In the genomic region with DNA sequence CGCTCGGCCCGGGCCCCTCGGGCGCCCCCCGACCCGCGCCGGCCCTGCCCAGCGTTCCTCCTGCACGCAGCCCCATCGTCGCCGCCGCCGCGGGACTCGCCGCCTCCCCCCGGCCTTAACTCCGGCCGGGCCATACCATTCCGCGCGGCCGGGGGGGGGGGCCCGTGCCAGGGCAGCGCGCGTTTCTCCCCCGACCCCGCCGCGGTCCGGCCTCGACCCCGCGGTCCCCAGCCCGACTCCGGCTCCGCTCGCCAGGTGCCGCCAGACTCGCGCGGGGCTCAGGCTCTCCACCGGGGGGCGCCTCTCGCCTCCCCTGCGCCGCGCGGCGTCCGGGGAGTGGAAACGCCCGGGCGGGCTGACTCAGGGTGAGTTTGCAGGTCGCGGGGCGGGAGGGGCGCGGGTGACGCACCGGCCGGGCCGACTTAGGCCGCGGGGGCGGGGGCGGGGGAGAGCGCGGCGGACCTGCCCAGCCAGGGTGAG, we compare ENCODE assay signal across 1 cellular context.
A peak's percentile ranks its signal among the peaks of the same experiment; 100 is the strongest.
TF ChIP-seq lines count a peak whose summit lies in the region.

Gene SRXN1 (minus strand): TSS at position 91 of the 480 bp plus-strand sequence. CDS start 15 bp downstream, at position 76.

TF ChIP-seq in K562, 482 proteins besides CTCF, POLR2A, EP300 and RAD21 (continued from another document and continues in another):
- TF ChIP-seq, protein P1, sequence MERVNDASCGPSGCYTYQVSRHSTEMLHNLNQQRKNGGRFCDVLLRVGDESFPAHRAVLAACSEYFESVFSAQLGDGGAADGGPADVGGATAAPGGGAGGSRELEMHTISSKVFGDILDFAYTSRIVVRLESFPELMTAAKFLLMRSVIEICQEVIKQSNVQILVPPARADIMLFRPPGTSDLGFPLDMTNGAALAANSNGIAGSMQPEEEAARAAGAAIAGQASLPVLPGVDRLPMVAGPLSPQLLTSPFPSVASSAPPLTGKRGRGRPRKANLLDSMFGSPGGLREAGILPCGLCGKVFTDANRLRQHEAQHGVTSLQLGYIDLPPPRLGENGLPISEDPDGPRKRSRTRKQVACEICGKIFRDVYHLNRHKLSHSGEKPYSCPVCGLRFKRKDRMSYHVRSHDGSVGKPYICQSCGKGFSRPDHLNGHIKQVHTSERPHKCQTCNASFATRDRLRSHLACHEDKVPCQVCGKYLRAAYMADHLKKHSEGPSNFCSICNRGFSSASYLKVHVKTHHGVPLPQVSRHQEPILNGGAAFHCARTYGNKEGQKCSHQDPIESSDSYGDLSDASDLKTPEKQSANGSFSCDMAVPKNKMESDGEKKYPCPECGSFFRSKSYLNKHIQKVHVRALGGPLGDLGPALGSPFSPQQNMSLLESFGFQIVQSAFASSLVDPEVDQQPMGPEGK (CRISPR knock-in tag; IDR thresholded peaks at IDR 0.05; ENCODE audit: borderline replicate concordance) = no peak
- TF ChIP-seq CREM (IDR thresholded peaks at IDR 0.05; ENCODE audit: low read depth) (peak; percentile 51; the same call in 1 of the 2 replicates), TCF7L2 (IDR thresholded peaks at IDR 0.05; ENCODE audit: low read depth, low read length) (peak; percentile 67), MAZ (CRISPR knock-in tag; conservative IDR thresholded peaks at IDR 0.05 in 1 of 2, IDR thresholded peaks at IDR 0.05 in 1 of 2) (peak; percentile 85 to 86), MAFK (IDR thresholded peaks at IDR 0.05; ENCODE audit: low read length) (peak; percentile 51; the same call in 1 of the 2 replicates), IRF2 (CRISPR knock-in tag; IDR thresholded peaks at IDR 0.05) (no peak), POLR2AphosphoS5 (IDR thresholded peaks at IDR 0.05; ENCODE audit: control insufficient read depth, insufficient read depth, low read depth, low read length) (0 out of 2 replicates have a peak, but pooled peaks have one; percentile 11), YY1 (IDR thresholded peaks at IDR 0.05; ENCODE audit: borderline replicate concordance in 1 of 3, control insufficient read depth in 1 of 3, extremely low read depth in 1 of 3, insufficient read depth in 3 of 3, insufficient read length in 1 of 3, insufficient replicate concordance in 2 of 3, low read depth in 1 of 3, low read length in 2 of 3) (peak in 1 of 3 experiments; percentile 69), FOSL1 (tag; conservative IDR thresholded peaks at IDR 0.05) (peak; percentile 94), CXXC5 (CRISPR knock-in tag; IDR thresholded peaks at IDR 0.05) (peak; percentile 82), TOE1 (IDR thresholded peaks at IDR 0.05; ENCODE audit: borderline replicate concordance) (no peak), TOE1 (CRISPR knock-in tag; IDR thresholded peaks at IDR 0.05; ENCODE audit: borderline replicate concordance, low read depth) (no peak), CCNT2 (IDR thresholded peaks at IDR 0.05; ENCODE audit: borderline replicate concordance, extremely low read depth, insufficient read length, low read depth, low read length) (peak; percentile 70), TEAD1 (CRISPR knock-in tag; IDR thresholded peaks at IDR 0.05) (peak in 1 of 2 experiments; percentile 80; a peak in 2 of 4 replicates), TBP (optimal IDR thresholded peaks at IDR 0.05; ENCODE audit: low read depth, low read length) (peak; percentile 56), JUND (IDR thresholded peaks at IDR 0.05; ENCODE audit: borderline replicate concordance, low read depth, low read length) (peak; percentile 81), JUND (tag; IDR thresholded peaks at IDR 0.05; ENCODE audit: borderline replicate concordance, low read depth, low read length) (no peak; the same call in 2 of the 3 replicates), FIP1L1 (IDR thresholded peaks at IDR 0.05; ENCODE audit: low read depth, low read length, poor library complexity, severe bottlenecking) (peak; percentile 61), ZKSCAN1 (IDR thresholded peaks at IDR 0.05; ENCODE audit: low read depth, low read length) (0 out of 2 replicates have a peak, but pooled peaks have one; percentile 42), NONO (IDR thresholded peaks at IDR 0.05; ENCODE audit: low read depth in 2 of 2, low read length in 1 of 2) (peak; percentile 44 to 97; a peak in 2 of 4 replicates), NR2C2 (CRISPR knock-in tag; IDR thresholded peaks at IDR 0.05) (no peak), NR2C2 (tag; IDR thresholded peaks at IDR 0.05) (0 out of 2 replicates have a peak, but pooled peaks have one; percentile 39), HNRNPL (IDR thresholded peaks at IDR 0.05; ENCODE audit: low read depth, low read length) (peak; percentile 75; the same call in 1 of the 2 replicates), FOXP1 (CRISPR knock-in tag; IDR thresholded peaks at IDR 0.05) (peak; percentile 77; the same call in 1 of the 2 replicates), PCBP1 (IDR thresholded peaks at IDR 0.05; ENCODE audit: low read depth, low read length, poor library complexity, severe bottlenecking) (peak; percentile 76), CTCFL (IDR thresholded peaks at IDR 0.05; ENCODE audit: borderline replicate concordance, insufficient read depth, low read depth, low read length, poor library complexity, severe bottlenecking) (peak; percentile 99), UBTF (IDR thresholded peaks at IDR 0.05; ENCODE audit: borderline replicate concordance in 1 of 2, low read depth in 2 of 2, low read length in 2 of 2) (peak in 1 of 2 experiments; percentile 68; a peak in 2 of 4 replicates), ZBTB7A (IDR thresholded peaks at IDR 0.05; ENCODE audit: borderline replicate concordance, control insufficient read depth, low read depth, low read length) (peak; percentile 63; the same call in 1 of the 2 replicates), ZNF511 (CRISPR knock-in tag; IDR thresholded peaks at IDR 0.05) (no peak), KAT7 (CRISPR knock-in tag; IDR thresholded peaks at IDR 0.05; ENCODE audit: borderline replicate concordance) (peak; percentile 63; the same call in 1 of the 2 replicates), SIN3B (IDR thresholded peaks at IDR 0.05; ENCODE audit: low read depth) (peak; percentile 49)
- TF ChIP-seq, protein P2, sequence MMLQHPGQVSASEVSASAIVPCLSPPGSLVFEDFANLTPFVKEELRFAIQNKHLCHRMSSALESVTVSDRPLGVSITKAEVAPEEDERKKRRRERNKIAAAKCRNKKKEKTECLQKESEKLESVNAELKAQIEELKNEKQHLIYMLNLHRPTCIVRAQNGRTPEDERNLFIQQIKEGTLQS (IDR thresholded peaks at IDR 0.05) = 0 out of 2 replicates have a peak, but pooled peaks have one; percentile 17
- TF ChIP-seq, protein P2 (CRISPR knock-in tag; conservative IDR thresholded peaks at IDR 0.05) = no peak
- TF ChIP-seq, protein P3, sequence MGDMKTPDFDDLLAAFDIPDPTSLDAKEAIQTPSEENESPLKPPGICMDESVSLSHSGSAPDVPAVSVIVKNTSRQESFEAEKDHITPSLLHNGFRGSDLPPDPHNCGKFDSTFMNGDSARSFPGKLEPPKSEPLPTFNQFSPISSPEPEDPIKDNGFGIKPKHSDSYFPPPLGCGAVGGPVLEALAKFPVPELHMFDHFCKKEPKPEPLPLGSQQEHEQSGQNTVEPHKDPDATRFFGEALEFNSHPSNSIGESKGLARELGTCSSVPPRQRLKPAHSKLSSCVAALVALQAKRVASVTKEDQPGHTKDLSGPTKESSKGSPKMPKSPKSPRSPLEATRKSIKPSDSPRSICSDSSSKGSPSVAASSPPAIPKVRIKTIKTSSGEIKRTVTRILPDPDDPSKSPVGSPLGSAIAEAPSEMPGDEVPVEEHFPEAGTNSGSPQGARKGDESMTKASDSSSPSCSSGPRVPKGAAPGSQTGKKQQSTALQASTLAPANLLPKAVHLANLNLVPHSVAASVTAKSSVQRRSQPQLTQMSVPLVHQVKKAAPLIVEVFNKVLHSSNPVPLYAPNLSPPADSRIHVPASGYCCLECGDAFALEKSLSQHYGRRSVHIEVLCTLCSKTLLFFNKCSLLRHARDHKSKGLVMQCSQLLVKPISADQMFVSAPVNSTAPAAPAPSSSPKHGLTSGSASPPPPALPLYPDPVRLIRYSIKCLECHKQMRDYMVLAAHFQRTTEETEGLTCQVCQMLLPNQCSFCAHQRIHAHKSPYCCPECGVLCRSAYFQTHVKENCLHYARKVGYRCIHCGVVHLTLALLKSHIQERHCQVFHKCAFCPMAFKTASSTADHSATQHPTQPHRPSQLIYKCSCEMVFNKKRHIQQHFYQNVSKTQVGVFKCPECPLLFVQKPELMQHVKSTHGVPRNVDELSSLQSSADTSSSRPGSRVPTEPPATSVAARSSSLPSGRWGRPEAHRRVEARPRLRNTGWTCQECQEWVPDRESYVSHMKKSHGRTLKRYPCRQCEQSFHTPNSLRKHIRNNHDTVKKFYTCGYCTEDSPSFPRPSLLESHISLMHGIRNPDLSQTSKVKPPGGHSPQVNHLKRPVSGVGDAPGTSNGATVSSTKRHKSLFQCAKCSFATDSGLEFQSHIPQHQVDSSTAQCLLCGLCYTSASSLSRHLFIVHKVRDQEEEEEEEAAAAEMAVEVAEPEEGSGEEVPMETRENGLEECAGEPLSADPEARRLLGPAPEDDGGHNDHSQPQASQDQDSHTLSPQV (IDR thresholded peaks at IDR 0.05) = peak; percentile 49; the same call in 1 of the 2 replicates
- TF ChIP-seq, protein P4, sequence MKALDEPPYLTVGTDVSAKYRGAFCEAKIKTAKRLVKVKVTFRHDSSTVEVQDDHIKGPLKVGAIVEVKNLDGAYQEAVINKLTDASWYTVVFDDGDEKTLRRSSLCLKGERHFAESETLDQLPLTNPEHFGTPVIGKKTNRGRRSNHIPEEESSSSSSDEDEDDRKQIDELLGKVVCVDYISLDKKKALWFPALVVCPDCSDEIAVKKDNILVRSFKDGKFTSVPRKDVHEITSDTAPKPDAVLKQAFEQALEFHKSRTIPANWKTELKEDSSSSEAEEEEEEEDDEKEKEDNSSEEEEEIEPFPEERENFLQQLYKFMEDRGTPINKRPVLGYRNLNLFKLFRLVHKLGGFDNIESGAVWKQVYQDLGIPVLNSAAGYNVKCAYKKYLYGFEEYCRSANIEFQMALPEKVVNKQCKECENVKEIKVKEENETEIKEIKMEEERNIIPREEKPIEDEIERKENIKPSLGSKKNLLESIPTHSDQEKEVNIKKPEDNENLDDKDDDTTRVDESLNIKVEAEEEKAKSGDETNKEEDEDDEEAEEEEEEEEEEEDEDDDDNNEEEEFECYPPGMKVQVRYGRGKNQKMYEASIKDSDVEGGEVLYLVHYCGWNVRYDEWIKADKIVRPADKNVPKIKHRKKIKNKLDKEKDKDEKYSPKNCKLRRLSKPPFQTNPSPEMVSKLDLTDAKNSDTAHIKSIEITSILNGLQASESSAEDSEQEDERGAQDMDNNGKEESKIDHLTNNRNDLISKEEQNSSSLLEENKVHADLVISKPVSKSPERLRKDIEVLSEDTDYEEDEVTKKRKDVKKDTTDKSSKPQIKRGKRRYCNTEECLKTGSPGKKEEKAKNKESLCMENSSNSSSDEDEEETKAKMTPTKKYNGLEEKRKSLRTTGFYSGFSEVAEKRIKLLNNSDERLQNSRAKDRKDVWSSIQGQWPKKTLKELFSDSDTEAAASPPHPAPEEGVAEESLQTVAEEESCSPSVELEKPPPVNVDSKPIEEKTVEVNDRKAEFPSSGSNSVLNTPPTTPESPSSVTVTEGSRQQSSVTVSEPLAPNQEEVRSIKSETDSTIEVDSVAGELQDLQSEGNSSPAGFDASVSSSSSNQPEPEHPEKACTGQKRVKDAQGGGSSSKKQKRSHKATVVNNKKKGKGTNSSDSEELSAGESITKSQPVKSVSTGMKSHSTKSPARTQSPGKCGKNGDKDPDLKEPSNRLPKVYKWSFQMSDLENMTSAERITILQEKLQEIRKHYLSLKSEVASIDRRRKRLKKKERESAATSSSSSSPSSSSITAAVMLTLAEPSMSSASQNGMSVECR (CRISPR knock-in tag; IDR thresholded peaks at IDR 0.05) = peak; percentile 60; the same call in 1 of the 2 replicates
- TF ChIP-seq, protein P5, sequence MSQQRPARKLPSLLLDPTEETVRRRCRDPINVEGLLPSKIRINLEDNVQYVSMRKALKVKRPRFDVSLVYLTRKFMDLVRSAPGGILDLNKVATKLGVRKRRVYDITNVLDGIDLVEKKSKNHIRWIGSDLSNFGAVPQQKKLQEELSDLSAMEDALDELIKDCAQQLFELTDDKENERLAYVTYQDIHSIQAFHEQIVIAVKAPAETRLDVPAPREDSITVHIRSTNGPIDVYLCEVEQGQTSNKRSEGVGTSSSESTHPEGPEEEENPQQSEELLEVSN (IDR thresholded peaks at IDR 0.05; ENCODE audit: borderline replicate concordance in 1 of 2, extremely low read depth in 1 of 2, insufficient read depth in 1 of 2, insufficient read length in 1 of 2, low read depth in 1 of 2, low read length in 1 of 2, poor library complexity in 1 of 2, severe bottlenecking in 1 of 2) = peak in 1 of 2 experiments; percentile 19
